In the genomic region with DNA sequence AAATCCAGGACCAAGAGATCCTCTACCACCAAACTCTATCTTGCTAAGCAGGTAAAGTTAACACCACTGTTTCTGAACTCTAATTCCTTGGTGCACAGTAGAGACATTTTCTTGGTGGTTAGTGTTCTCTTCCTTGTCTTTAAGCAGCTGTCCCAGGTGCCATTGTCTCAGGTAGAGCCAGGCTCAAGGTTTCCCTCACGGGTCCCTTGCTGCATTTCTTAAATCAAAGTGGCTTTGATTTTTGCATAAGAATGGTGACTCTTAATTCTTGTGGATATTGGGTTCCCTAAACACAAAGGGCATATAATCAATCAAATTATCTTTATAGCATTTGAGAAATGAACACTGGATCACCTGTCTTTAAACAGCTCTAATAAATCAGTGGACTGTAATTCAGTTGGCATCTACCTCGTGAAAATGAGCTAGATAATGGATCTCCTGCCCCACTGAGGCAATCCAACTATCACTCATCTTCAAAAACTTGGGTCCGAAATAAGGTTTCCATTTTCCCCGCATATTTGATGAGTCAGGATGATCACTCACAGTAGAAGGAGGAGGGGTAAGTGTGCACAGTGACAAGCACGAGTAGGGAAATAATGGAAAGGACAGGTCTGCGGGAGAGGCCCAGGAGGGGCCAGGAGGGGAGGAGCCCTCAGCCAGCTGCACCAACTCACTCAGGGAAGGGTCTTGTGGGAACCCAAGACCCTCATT, we compare ENCODE assay signal across 22 cellular contexts. TPM values are rescaled to one million over a fixed set of nuclear protein-coding genes. Genes with fewer than 3 reads are reported as not detected.
DNase-seq lines count a peak whose midpoint lies in the region; ATAC-seq, FAIRE-seq and TF ChIP-seq lines count a peak whose summit lies in the region.
"Had no signal": no experiment of that assay in that cellular context is flagged by ENCODE, and none has a peak within 500 bp of the region (broad histone marks: within the 10 kb centered on the region; RNA-seq: fewer than 3 reads in every experiment).

No MANE protein-coding gene starts in this region.

- H3K36me3 ChIP-seq in liver (ENCODE audit: control insufficient read depth in 4 of 4, insufficient read depth in 3 of 4, low read depth in 1 of 4, low read length in 3 of 4) (peaks cover 0 to 11% (median 6%) of the 10 kb centered on the region in 4 donors), Peyer's patch (no peaks in the 10 kb centered on the region)
- H3K36me3 ChIP-seq: cardiac muscle cell, gastroesophageal sphincter, tibial artery had no signal

- H3K4me3 ChIP-seq in A549 (peak overlapping the region; percentile 82), liver (ENCODE audit: low read depth in 1 of 3, low read length in 3 of 3) (peak overlapping the region; percentile 59 to 80 (median 72)), Peyer's patch (peak overlapping the region in 1 of 4 donors; percentile 45)
- H3K4me3 ChIP-seq: cardiac muscle cell, gastroesophageal sphincter, tibial artery had no signal

- TF ChIP-seq POLR2A in A549 (IDR thresholded peaks at IDR 0.05; ENCODE audit: low read length), result no peak
- no peak for TF ChIP-seq POLR2A in Peyer's patch (IDR thresholded peaks at IDR 0.05)

- H3K4me2 ChIP-seq in A549, result peak overlapping the region; percentile 99

- H3K27ac Mint-ChIP-seq in chondrocyte (ENCODE audit: unreplicated experiment), result peak overlapping the region; percentile 74
- H3K27ac Mint-ChIP-seq: activated CD4-positive, alpha-beta memory T cell treated with anti-CD3 and anti-CD28 coated beads, Interleukin-2, amount 10 ng/mL, durations not matched to agents 7 days and 5 days; activated naive CD8-positive, alpha-beta T cell treated with anti-CD3 and anti-CD28 coated beads, Interleukin-2, amount 10 ng/mL, durations not matched to agents 7 days and 5 days; CD4-positive, alpha-beta memory T cell; endodermal cell had no signal

- no peaks in the 10 kb centered on the region for H3K36me3 Mint-ChIP-seq in chondrocyte (ENCODE audit: low read depth)
- H3K36me3 Mint-ChIP-seq: activated naive CD8-positive, alpha-beta T cell treated with anti-CD3 and anti-CD28 coated beads, Interleukin-2, amount 10 ng/mL, durations not matched to agents 7 days and 5 days had no signal

- H3K27me3 ChIP-seq in liver (ENCODE audit: control insufficient read depth in 4 of 4, insufficient read depth in 4 of 4, low read length in 3 of 4) (no peaks in the 10 kb centered on the region), Peyer's patch (no peaks in the 10 kb centered on the region)
- H3K27me3 ChIP-seq: cardiac muscle cell, gastroesophageal sphincter, tibial artery had no signal

- H3K4me3 Mint-ChIP-seq in chondrocyte (ENCODE audit: unreplicated experiment), result no peak overlapping the region
- H3K4me3 Mint-ChIP-seq: activated CD4-positive, alpha-beta memory T cell treated with anti-CD3 and anti-CD28 coated beads, Interleukin-2, amount 10 ng/mL, durations not matched to agents 7 days and 5 days; activated naive CD8-positive, alpha-beta T cell treated with anti-CD3 and anti-CD28 coated beads, Interleukin-2, amount 10 ng/mL, durations not matched to agents 7 days and 5 days; CD4-positive, alpha-beta memory T cell; endodermal cell had no signal

- FAIRE-seq in A549 (lab: Jason Lieb, UNC), result peak; percentile 70
- FAIRE-seq: G401.6, GM12892 had no signal

- H3K9me3 ChIP-seq in A549, result no peaks in the 10 kb centered on the region
- H3K9me3 ChIP-seq in liver (ENCODE audit: control insufficient read depth in 4 of 4, low read length in 3 of 4), result no peaks in the 10 kb centered on the region
- H3K9me3 ChIP-seq in Peyer's patch, result no peaks in the 10 kb centered on the region
- H3K9me3 ChIP-seq: gastroesophageal sphincter, tibial artery had no signal

- TF ChIP-seq CTCF in A549 (IDR thresholded peaks at IDR 0.05) (no peak), chondrocyte (IDR thresholded peaks at IDR 0.05) (no peak), liver (IDR thresholded peaks at IDR 0.05; ENCODE audit: low read depth, low read length, missing input control) (no peak), Peyer's patch (IDR thresholded peaks at IDR 0.05) (no peak)

- no peaks in the 10 kb centered on the region for H3K27me3 Mint-ChIP-seq in chondrocyte (ENCODE audit: low read depth)
- H3K27me3 Mint-ChIP-seq: activated CD4-positive, alpha-beta memory T cell treated with anti-CD3 and anti-CD28 coated beads, Interleukin-2, amount 10 ng/mL, durations not matched to agents 7 days and 5 days; activated naive CD8-positive, alpha-beta T cell treated with anti-CD3 and anti-CD28 coated beads, Interleukin-2, amount 10 ng/mL, durations not matched to agents 7 days and 5 days had no signal

- H3K9ac ChIP-seq in liver (ENCODE audit: low read depth in 1 of 2, low read length in 2 of 2), result peak overlapping the region; percentile 78 to 80

- H3K4me1 ChIP-seq in A549 (peaks cover 72% of the 10 kb centered on the region), liver (ENCODE audit: control insufficient read depth in 4 of 4, insufficient read depth in 4 of 4, low read length in 3 of 4) (peaks cover 8 to 44% (median 34%) of the 10 kb centered on the region in 4 donors), Peyer's patch (peaks cover 0 to 6% (median 0%) of the 10 kb centered on the region in 4 donors)

- CTCF ChIA-PET in A549 (lab: Yijun Ruan, JAX), result interaction anchor here (0.5 to 2.5 kb wide), 3 partner anchors 9 to 52 kb away, joined by 3 to 11 read pairs (median 6); a partner anchor contains a TSS

- DNase-seq in A549 (ENCODE audit: low read depth in 1 of 2, low spot score in 1 of 2), result peak; percentile 52 to 80
- peak; percentile 27 for DNase-seq in LHCN-M2 (ENCODE audit: low read depth)
- DNase-seq in chondrocyte (ENCODE audit: low spot score), result no peak
- no peak for DNase-seq in NOMO-1 treated with DMSO at 0.1 percent for 48 hours (lab: John Stamatoyannopoulos, UW; ENCODE audit: unreplicated experiment)
- DNase-seq in Peyer's patch, result no peak
- no peak for DNase-seq in NCI-H446 (lab: John Stamatoyannopoulos, UW)
- DNase-seq: activated CD4-positive, alpha-beta memory T cell treated with anti-CD3 and anti-CD28 coated beads, Interleukin-2, amount 10 ng/mL, durations not matched to agents 7 days and 5 days; activated naive CD8-positive, alpha-beta T cell treated with anti-CD3 and anti-CD28 coated beads, Interleukin-2, amount 10 ng/mL, durations not matched to agents 7 days and 5 days; CD4-positive, alpha-beta memory T cell; Kasumi-1; NCI-H1436 treated with DMSO at 0.1 percent for 48 hours; stimulated activated CD4-positive, alpha-beta T cell treated with anti-CD3 and anti-CD28 coated beads, Interleukin-4, amount 100 ng/mL, for 1 hour; tibial artery had no signal

- peak; percentile 59 to 67; a peak in 5 of 6 replicates for ATAC-seq in A549
- no peak for ATAC-seq in HG03442 (IDR thresholded peaks at IDR 0.05; ENCODE audit: unreplicated experiment)
- ATAC-seq: gastroesophageal sphincter, sciatic nerve had no signal

- WGBS in A549 (ENCODE audit: missing lambda C conversion rate), result 3% methylated on average over 6 of the region's 6 CpGs
- 36% methylated on average over 6 of the region's 6 CpGs for WGBS in liver

- no peak for TF ChIP-seq EP300 in A549 (IDR thresholded peaks at IDR 0.05)

- peak overlapping the region; percentile 98 to 100 for H3K27ac ChIP-seq in A549
- H3K27ac ChIP-seq in liver (ENCODE audit: low read depth in 1 of 2, low read length in 2 of 2), result peak overlapping the region; percentile 68 to 76
- no peak overlapping the region for H3K27ac ChIP-seq in Peyer's patch
- H3K27ac ChIP-seq: cardiac muscle cell, gastroesophageal sphincter, tibial artery, VCaP had no signal

- no peak for TF ChIP-seq RAD21 in A549 (conservative IDR thresholded peaks at IDR 0.05 in 1 of 2, IDR thresholded peaks at IDR 0.05 in 1 of 2)
- TF ChIP-seq RAD21 in liver (IDR thresholded peaks at IDR 0.05), result no peak

- POLR2A ChIA-PET in A549 (lab: Yijun Ruan, JAX), result interaction anchor here (0.6 to 3.2 kb wide), 3 partner anchors 14 to 259 kb away, joined by 4 to 18 read pairs (median 4); a partner anchor contains a TSS

- H3K9me3 Mint-ChIP-seq in chondrocyte (ENCODE audit: low read depth), result no peaks in the 10 kb centered on the region
- H3K9me3 Mint-ChIP-seq: activated CD4-positive, alpha-beta memory T cell treated with anti-CD3 and anti-CD28 coated beads, Interleukin-2, amount 10 ng/mL, durations not matched to agents 7 days and 5 days; activated naive CD8-positive, alpha-beta T cell treated with anti-CD3 and anti-CD28 coated beads, Interleukin-2, amount 10 ng/mL, durations not matched to agents 7 days and 5 days; endodermal cell had no signal

- H3K4me1 Mint-ChIP-seq in chondrocyte (ENCODE audit: low read depth), result peaks cover 64% of the 10 kb centered on the region
- H3K4me1 Mint-ChIP-seq: activated CD4-positive, alpha-beta memory T cell treated with anti-CD3 and anti-CD28 coated beads, Interleukin-2, amount 10 ng/mL, durations not matched to agents 7 days and 5 days; CD4-positive, alpha-beta memory T cell had no signal

RNA-seq across cellular contexts. Expression of a gene that starts 2.4 kb away (rescaled TPM):
- polyA plus RNA-seq in A549 (2011; rRNA removed) (369 and 431 TPM in 2 replicates), A549 (2017; fragmentation: RNase III; extraction: RNeasy Plus Mini Kit Qiagen cat#74134 plus additional on column Dnase treatment) (164 to 192 TPM (median 173 TPM) in 3 replicates), liver (10 to 100 TPM; 67.7 to 72.5 TPM)
- polyA plus RNA-seq in A549 (2012; cell fraction: cytosol; rRNA removed), result 170 and 173 TPM in 2 replicates
- polyA plus RNA-seq in A549 (2012; cell fraction: nucleus; rRNA removed), result 487 and 726 TPM in 2 replicates
- polyA minus RNA-seq in A549 (2011; rRNA and poly(A)+ RNA removed), result 358 and 400 TPM in 2 replicates
- total RNA-seq in LHCN-M2 (2014; rRNA removed) (0.34 and 0.58 TPM in 2 replicates), chondrocyte (0.57 to 0.69 TPM (median 0.63 TPM) in 3 replicates), liver (100 to 1,000 TPM in 1 of 2 donors, 10 to 100 TPM in 1; 45.6 to 234 TPM), Peyer's patch (100 to 1,000 TPM in 1 of 4 donors, 10 to 100 TPM in 2, 1 to 10 TPM in 1; 9.9 to 156 (median 64.6) TPM)
- polyA plus RNA-seq in LHCN-M2 (2012), result 0.10 TPM

RNA-seq across cellular contexts. Expression of a gene that starts 52.9 kb away (rescaled TPM):
- polyA plus RNA-seq in A549 (2011; rRNA removed) (48.3 and 66.5 TPM in 2 replicates), A549 (2017; fragmentation: RNase III; extraction: RNeasy Plus Mini Kit Qiagen cat#74134 plus additional on column Dnase treatment) (44.5 to 48.8 TPM (median 47.6 TPM) in 3 replicates), liver (10 to 100 TPM; 15.0 to 23.4 TPM)
- polyA plus RNA-seq in A549 (2012; cell fraction: cytosol; rRNA removed), result 31.4 and 39.9 TPM in 2 replicates
- 13.1 and 26.5 TPM in 2 replicates for polyA plus RNA-seq in A549 (2012; cell fraction: nucleus; rRNA removed)
- polyA minus RNA-seq in A549 (2011; rRNA and poly(A)+ RNA removed), result 26.6 and 29.3 TPM in 2 replicates
- total RNA-seq in LHCN-M2 (2014; rRNA removed) (18.9 and 20.6 TPM in 2 replicates), chondrocyte (14.4 to 19.1 TPM (median 14.5 TPM) in 3 replicates), liver (10 to 100 TPM; 10.3 to 19.6 TPM), Peyer's patch (10 to 100 TPM; 11.7 to 53.6 (median 17.0) TPM)
- 9.9 TPM for polyA plus RNA-seq in LHCN-M2 (2012)

RNA-seq across cellular contexts. Expression of a gene that starts 53.0 kb away (rescaled TPM):
- polyA plus RNA-seq in A549 (2011; rRNA removed) (54.4 and 54.7 TPM in 2 replicates), A549 (2017; fragmentation: RNase III; extraction: RNeasy Plus Mini Kit Qiagen cat#74134 plus additional on column Dnase treatment) (44.2 to 47.3 TPM (median 45.8 TPM) in 3 replicates), liver (10 to 100 TPM; 13.4 to 19.0 TPM)
- 22.2 and 25.1 TPM in 2 replicates for polyA plus RNA-seq in A549 (2012; cell fraction: cytosol; rRNA removed)
- polyA plus RNA-seq in A549 (2012; cell fraction: nucleus; rRNA removed), result 17.5 and 26.8 TPM in 2 replicates
- 24.6 and 25.7 TPM in 2 replicates for polyA minus RNA-seq in A549 (2011; rRNA and poly(A)+ RNA removed)
- total RNA-seq in LHCN-M2 (2014; rRNA removed) (37.7 and 39.0 TPM in 2 replicates), chondrocyte (20.8 to 29.8 TPM (median 21.3 TPM) in 3 replicates), liver (10 to 100 TPM; 22.6 to 25.2 TPM), Peyer's patch (10 to 100 TPM; 26.6 to 33.8 (median 32.9) TPM)
- 18.8 TPM for polyA plus RNA-seq in LHCN-M2 (2012)

Comparison
In these comparisons a context has a peak if more than half of its experiments do, and no peak if none do; other contexts are left out.
1. DNase-seq: peak in A549 (2 of 2) and LHCN-M2 (single experiment); none in chondrocyte (single experiment), NOMO-1 treated with DMSO at 0.1 percent for 48 hours (single experiment), Peyer's patch (0 of 3) and NCI-H446 (0 of 2).
2. H3K27ac ChIP-seq: peak in A549 (2 of 2) and liver (2 of 2); none in Peyer's patch (0 of 4).